Comparison of ENCODE assay signal across 16 cellular contexts in genomic region chr10:1213707-1214675, GRCh38.
"Had no signal": no experiment of that assay in that cellular context is flagged by ENCODE, and none has a peak within 500 bp of the region (broad histone marks: within the 10 kb centered on the region; RNA-seq: fewer than 3 reads in every experiment).

No MANE protein-coding gene starts in this region.

- H3K4me1 ChIP-seq: heart left ventricle, left ventricle myocardium inferior, suprapubic skin, thyroid gland, upper lobe of left lung, vagina had no signal

- H3K9me3 ChIP-seq: heart left ventricle, left ventricle myocardium inferior, suprapubic skin, thyroid gland, upper lobe of left lung, vagina had no signal

- H3K27me3 ChIP-seq: heart left ventricle, suprapubic skin, thyroid gland, upper lobe of left lung, vagina had no signal

- H3K4me3 ChIP-seq: coronary artery, heart left ventricle, left ventricle myocardium inferior, lung, suprapubic skin, thyroid gland, upper lobe of left lung, vagina had no signal

- H3K27ac ChIP-seq: coronary artery, heart left ventricle, left ventricle myocardium inferior, suprapubic skin, thyroid gland, upper lobe of left lung, vagina had no signal

- H3K36me3 ChIP-seq: heart left ventricle, left ventricle myocardium inferior, suprapubic skin, thyroid gland, upper lobe of left lung, vagina had no signal

- DNase-seq: effector CD4-positive, alpha-beta T cell; heart left ventricle; hypothalamus; left ventricle myocardium inferior; mesenchymal stem cell; naive B cell; right cardiac atrium; small intestine; stimulated activated CD4-positive, alpha-beta T cell treated with anti-CD3 and anti-CD28 coated beads, Interleukin-2, amount 100 ng/mL, for 48 hours; stimulated activated naive CD8-positive, alpha-beta T cell treated with anti-CD3 and anti-CD28 coated beads, Interleukin-15, Interleukin-2, amounts not matched to agents 100 U/mL and 50 U/mL, for 24 hours; thyroid gland had no signal

- ATAC-seq: heart left ventricle; right cardiac atrium; stimulated activated naive CD8-positive, alpha-beta T cell treated with anti-CD3 and anti-CD28 coated beads, Interleukin-15, Interleukin-2, amounts not matched to agents 100 U/mL and 50 U/mL, for 24 hours had no signal
